In the genomic region with DNA sequence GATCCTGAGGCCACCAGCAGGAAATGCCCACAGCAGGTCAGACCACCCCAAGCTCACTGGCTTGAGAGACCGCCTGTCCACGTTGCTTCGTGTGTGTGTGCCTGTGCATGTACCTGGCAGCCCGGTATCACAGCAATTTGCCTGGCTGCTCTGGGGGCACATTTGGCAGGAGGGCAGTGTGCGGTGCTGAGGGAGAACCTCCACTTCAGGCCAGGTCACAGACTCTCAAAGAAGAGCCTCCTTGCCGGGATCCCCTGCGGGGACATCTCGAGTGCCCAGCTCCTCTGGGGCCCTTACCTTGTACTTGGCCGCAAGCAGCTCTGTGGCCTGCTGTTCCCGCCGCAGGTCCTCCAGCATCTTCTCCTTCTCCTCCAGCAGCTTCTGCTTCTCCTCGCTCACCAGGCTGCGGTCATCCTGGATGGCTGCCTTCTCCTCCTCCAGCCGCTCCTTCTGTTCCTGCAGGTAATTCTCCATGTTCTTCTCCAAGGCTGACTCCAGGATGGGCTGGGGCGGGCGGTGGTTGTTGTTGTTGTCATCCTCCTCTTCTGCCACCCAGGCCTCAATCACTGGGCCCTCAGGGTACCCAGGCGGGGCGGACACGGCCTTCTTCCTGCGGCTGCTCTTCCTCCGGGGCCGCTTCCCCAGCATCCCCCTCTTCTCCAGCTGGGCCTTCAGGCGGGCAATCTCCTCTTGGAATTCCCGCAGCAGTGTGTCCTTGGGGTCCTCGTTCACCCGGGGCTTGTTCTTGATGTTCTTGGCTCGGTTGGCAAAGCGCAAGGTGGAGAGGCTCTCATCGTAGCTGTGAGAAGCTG, we compare ENCODE assay signal across 2 cellular contexts.
TF ChIP-seq lines count a peak whose summit lies in the region.

No MANE protein-coding gene starts in this region.

TF ChIP-seq in GM23338, 12 proteins besides CTCF, POLR2A, EP300 and RAD21 (continues in another document):
- no peak for TF ChIP-seq CREB1 (CRISPR knock-in tag; IDR thresholded peaks at IDR 0.05; ENCODE audit: low read depth)
- TF ChIP-seq REST (IDR thresholded peaks at IDR 0.05; ENCODE audit: unreplicated experiment): no peak
- TF ChIP-seq ZNF331 (CRISPR knock-in tag; IDR thresholded peaks at IDR 0.05; ENCODE audit: low read depth): no peak
- no peak for TF ChIP-seq JUNB (IDR thresholded peaks at IDR 0.05; ENCODE audit: unreplicated experiment)
- TF ChIP-seq, protein P1, sequence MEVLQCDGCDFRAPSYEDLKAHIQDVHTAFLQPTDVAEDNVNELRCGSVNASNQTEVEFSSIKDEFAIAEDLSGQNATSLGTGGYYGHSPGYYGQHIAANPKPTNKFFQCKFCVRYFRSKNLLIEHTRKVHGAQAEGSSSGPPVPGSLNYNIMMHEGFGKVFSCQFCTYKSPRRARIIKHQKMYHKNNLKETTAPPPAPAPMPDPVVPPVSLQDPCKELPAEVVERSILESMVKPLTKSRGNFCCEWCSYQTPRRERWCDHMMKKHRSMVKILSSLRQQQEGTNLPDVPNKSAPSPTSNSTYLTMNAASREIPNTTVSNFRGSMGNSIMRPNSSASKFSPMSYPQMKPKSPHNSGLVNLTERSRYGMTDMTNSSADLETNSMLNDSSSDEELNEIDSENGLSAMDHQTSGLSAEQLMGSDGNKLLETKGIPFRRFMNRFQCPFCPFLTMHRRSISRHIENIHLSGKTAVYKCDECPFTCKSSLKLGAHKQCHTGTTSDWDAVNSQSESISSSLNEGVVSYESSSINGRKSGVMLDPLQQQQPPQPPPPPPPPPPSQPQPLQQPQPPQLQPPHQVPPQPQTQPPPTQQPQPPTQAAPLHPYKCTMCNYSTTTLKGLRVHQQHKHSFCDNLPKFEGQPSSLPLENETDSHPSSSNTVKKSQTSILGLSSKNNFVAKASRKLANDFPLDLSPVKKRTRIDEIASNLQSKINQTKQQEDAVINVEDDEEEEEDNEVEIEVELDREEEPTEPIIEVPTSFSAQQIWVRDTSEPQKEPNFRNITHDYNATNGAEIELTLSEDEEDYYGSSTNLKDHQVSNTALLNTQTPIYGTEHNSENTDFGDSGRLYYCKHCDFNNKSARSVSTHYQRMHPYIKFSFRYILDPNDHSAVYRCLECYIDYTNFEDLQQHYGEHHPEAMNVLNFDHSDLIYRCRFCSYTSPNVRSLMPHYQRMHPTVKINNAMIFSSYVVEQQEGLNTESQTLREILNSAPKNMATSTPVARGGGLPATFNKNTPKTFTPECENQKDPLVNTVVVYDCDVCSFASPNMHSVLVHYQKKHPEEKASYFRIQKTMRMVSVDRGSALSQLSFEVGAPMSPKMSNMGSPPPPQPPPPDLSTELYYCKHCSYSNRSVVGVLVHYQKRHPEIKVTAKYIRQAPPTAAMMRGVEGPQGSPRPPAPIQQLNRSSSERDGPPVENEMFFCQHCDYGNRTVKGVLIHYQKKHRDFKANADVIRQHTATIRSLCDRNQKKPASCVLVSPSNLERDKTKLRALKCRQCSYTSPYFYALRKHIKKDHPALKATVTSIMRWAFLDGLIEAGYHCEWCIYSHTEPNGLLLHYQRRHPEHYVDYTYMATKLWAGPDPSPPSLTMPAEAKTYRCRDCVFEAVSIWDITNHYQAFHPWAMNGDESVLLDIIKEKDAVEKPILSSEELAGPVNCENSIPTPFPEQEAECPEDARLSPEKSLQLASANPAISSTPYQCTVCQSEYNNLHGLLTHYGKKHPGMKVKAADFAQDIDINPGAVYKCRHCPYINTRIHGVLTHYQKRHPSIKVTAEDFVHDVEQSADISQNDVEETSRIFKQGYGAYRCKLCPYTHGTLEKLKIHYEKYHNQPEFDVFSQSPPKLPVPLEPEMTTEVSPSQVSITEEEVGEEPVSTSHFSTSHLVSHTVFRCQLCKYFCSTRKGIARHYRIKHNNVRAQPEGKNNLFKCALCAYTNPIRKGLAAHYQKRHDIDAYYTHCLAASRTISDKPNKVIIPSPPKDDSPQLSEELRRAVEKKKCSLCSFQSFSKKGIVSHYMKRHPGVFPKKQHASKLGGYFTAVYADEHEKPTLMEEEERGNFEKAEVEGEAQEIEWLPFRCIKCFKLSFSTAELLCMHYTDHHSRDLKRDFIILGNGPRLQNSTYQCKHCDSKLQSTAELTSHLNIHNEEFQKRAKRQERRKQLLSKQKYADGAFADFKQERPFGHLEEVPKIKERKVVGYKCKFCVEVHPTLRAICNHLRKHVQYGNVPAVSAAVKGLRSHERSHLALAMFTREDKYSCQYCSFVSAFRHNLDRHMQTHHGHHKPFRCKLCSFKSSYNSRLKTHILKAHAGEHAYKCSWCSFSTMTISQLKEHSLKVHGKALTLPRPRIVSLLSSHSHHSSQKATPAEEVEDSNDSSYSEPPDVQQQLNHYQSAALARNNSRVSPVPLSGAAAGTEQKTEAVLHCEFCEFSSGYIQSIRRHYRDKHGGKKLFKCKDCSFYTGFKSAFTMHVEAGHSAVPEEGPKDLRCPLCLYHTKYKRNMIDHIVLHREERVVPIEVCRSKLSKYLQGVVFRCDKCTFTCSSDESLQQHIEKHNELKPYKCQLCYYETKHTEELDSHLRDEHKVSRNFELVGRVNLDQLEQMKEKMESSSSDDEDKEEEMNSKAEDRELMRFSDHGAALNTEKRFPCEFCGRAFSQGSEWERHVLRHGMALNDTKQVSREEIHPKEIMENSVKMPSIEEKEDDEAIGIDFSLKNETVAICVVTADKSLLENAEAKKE (CRISPR knock-in tag; IDR thresholded peaks at IDR 0.05): no peak
- no peak for TF ChIP-seq STAT1 (IDR thresholded peaks at IDR 0.05; ENCODE audit: unreplicated experiment)
- no peak for TF ChIP-seq EZH2phosphoT487 (IDR thresholded peaks at IDR 0.05; ENCODE audit: unreplicated experiment)
- TF ChIP-seq NANOG (IDR thresholded peaks at IDR 0.05; ENCODE audit: borderline replicate concordance): no peak
- no peak for TF ChIP-seq EZH2 (IDR thresholded peaks at IDR 0.05; ENCODE audit: low read depth, unreplicated experiment)

TF ChIP-seq in K562, 482 proteins besides CTCF, POLR2A, EP300 and RAD21:
- TF ChIP-seq, protein P2, sequence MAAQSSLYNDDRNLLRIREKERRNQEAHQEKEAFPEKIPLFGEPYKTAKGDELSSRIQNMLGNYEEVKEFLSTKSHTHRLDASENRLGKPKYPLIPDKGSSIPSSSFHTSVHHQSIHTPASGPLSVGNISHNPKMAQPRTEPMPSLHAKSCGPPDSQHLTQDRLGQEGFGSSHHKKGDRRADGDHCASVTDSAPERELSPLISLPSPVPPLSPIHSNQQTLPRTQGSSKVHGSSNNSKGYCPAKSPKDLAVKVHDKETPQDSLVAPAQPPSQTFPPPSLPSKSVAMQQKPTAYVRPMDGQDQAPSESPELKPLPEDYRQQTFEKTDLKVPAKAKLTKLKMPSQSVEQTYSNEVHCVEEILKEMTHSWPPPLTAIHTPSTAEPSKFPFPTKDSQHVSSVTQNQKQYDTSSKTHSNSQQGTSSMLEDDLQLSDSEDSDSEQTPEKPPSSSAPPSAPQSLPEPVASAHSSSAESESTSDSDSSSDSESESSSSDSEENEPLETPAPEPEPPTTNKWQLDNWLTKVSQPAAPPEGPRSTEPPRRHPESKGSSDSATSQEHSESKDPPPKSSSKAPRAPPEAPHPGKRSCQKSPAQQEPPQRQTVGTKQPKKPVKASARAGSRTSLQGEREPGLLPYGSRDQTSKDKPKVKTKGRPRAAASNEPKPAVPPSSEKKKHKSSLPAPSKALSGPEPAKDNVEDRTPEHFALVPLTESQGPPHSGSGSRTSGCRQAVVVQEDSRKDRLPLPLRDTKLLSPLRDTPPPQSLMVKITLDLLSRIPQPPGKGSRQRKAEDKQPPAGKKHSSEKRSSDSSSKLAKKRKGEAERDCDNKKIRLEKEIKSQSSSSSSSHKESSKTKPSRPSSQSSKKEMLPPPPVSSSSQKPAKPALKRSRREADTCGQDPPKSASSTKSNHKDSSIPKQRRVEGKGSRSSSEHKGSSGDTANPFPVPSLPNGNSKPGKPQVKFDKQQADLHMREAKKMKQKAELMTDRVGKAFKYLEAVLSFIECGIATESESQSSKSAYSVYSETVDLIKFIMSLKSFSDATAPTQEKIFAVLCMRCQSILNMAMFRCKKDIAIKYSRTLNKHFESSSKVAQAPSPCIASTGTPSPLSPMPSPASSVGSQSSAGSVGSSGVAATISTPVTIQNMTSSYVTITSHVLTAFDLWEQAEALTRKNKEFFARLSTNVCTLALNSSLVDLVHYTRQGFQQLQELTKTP (IDR thresholded peaks at IDR 0.05; ENCODE audit: low read depth in 1 of 2, partially characterized antibody in 2 of 2): no peak
- TF ChIP-seq HOXB6 (CRISPR knock-in tag; IDR thresholded peaks at IDR 0.05; ENCODE audit: borderline replicate concordance) (no peak), RBFOX2 (IDR thresholded peaks at IDR 0.05; ENCODE audit: low read depth, low read length) (peak; percentile 24; the same call in 1 of the 2 replicates)
